ENCODE assay signal across 16 cellular contexts in genomic region chr9:2228641-2229040, GRCh38.
DNase-seq lines count a peak whose midpoint lies in the region; ATAC-seq and TF ChIP-seq lines count a peak whose summit lies in the region.
"Had no signal": no experiment of that assay in that cellular context is flagged by ENCODE, and none has a peak within 500 bp of the region (broad histone marks: within the 10 kb centered on the region; RNA-seq: fewer than 3 reads in every experiment).

No MANE protein-coding gene starts in this region.

- no peak for TF ChIP-seq RAD21 in HCT116 (IDR thresholded peaks at IDR 0.05; ENCODE audit: low read depth)

- H4K5ac ChIP-seq in H9 (ENCODE audit: insufficient read length, low read depth, low read length), result no peak overlapping the region

- H3K9me3 Mint-ChIP-seq in neural progenitor cell, result peaks cover 2% of the 10 kb centered on the region
- H3K9me3 Mint-ChIP-seq in H9, result peaks cover 11 to 13% of the 10 kb centered on the region in 2 experiments

- ATAC-seq in GM18502 (IDR thresholded peaks at IDR 0.05; ENCODE audit: poor library complexity, unreplicated experiment) (peak; percentile 15), HCT116 (no peak), HG03025 (IDR thresholded peaks at IDR 0.05; ENCODE audit: low FRiP score, unreplicated experiment) (no peak)
- ATAC-seq: activated CD8-positive, alpha-beta T cell treated with anti-CD3 and anti-CD28 coated beads for 36 hours had no signal

- H3K4me2 ChIP-seq in HCT116 (ENCODE audit: low read length) (no peak overlapping the region), OCI-LY7 (ENCODE audit: low read length) (peak overlapping the region; percentile 62), neural progenitor cell (no peak overlapping the region), H9 (ENCODE audit: insufficient read depth, insufficient read length, low read length) (no peak overlapping the region)

- intact Hi-C loops in HCT116 (cut with micrococcal nuclease) (no loop called here), OCI-LY7 (cut with micrococcal nuclease; ENCODE audit: unreplicated experiment) (loop anchor here (10.0 kb wide), 1 partner anchor 46 kb away; no protein-coding TSS in a partner anchor), testis (cut with DNase I; ENCODE audit: low total_unique reads) (no loop called here)

- H2AK5ac ChIP-seq in H9 (ENCODE audit: insufficient read length, low read length), result no peak overlapping the region

- H4K20me1 ChIP-seq in HCT116 (ENCODE audit: insufficient read depth) (no peaks in the 10 kb centered on the region), OCI-LY7 (ENCODE audit: insufficient read depth, low read length) (no peaks in the 10 kb centered on the region), neural progenitor cell (ENCODE audit: low read depth) (no peaks in the 10 kb centered on the region), H9 (ENCODE audit: control insufficient read depth, insufficient read depth, insufficient read length) (no peaks in the 10 kb centered on the region)

- H3K9ac ChIP-seq in HCT116 (ENCODE audit: low read length), result no peak overlapping the region
- H3K9ac ChIP-seq in neural progenitor cell, result no peak overlapping the region
- no peak overlapping the region for H3K9ac ChIP-seq in H9 (ENCODE audit: extremely low read depth, insufficient read length, low read length)

- H3T11ph ChIP-seq in H9 (ENCODE audit: low read length), result no peak overlapping the region

- no peak overlapping the region for H4K8ac ChIP-seq in H9 (replicated peaks; ENCODE audit: insufficient read length, low read depth, low read length)

- no TSS peak for BruUV-seq in HCT116 (replicated peaks; lab: Mats Ljungman, UMichigan)
- no TSS peak for BruUV-seq in OCI-LY7 (replicated peaks; lab: Mats Ljungman, UMichigan)

- peaks cover 4% of the 10 kb centered on the region for H3K27me3 Mint-ChIP-seq in neural progenitor cell (ENCODE audit: insufficient read depth, low read depth)
- no peaks in the 10 kb centered on the region; the same call in 1 of the 2 replicates for H3K27me3 Mint-ChIP-seq in H9 (ENCODE audit: low read depth)
- H3K27me3 Mint-ChIP-seq: activated CD8-positive, alpha-beta T cell treated with anti-CD3 and anti-CD28 coated beads for 36 hours had no signal

- no peak overlapping the region for H2BK5ac ChIP-seq in H9 (ENCODE audit: insufficient read length, low read length)

- no peak overlapping the region for H2BK120ac ChIP-seq in H9 (ENCODE audit: low read depth, low read length, poor library complexity, severe bottlenecking)

- H3K4me1 ChIP-seq in HCT116 (ENCODE audit: control insufficient read depth in 1 of 2, insufficient read depth in 2 of 2, low read length in 2 of 2) (no peaks in the 10 kb centered on the region), OCI-LY7 (ENCODE audit: insufficient read depth, low read length, poor library complexity, severe bottlenecking) (peaks cover 24% of the 10 kb centered on the region), neural progenitor cell (no peaks in the 10 kb centered on the region), H9 (ENCODE audit: insufficient read depth, low read length) (no peaks in the 10 kb centered on the region), testis (no peaks in the 10 kb centered on the region)

- H3K23me2 ChIP-seq in H9 (ENCODE audit: insufficient read length, low read depth, low read length, poor library complexity, severe bottlenecking), result no peaks in the 10 kb centered on the region

- peaks cover 9% of the 10 kb centered on the region for H3K4me1 Mint-ChIP-seq in neural progenitor cell
- peaks cover 2 to 26% of the 10 kb centered on the region in 2 experiments for H3K4me1 Mint-ChIP-seq in H9

- CTCF ChIA-PET in HCT116 (lab: Charles Lee), result no interaction called here
- CTCF ChIA-PET in OCI-LY7 (lab: Charles Lee; ENCODE audit: unreplicated experiment), result no interaction called here

- WGBS in H9 (ENCODE audit: extremely low coverage, insufficient read length, low lambda C conversion rate), result no CpG with 5 or more reads among the region's 2 CpGs
- WGBS in testis, 2 donors, result 88 to 90% methylated on average over 2 of the region's 2 CpGs

- TF ChIP-seq POLR2A in HCT116 (IDR thresholded peaks at IDR 0.05; ENCODE audit: borderline replicate concordance, extremely low read depth, insufficient read depth, insufficient read length) (no peak), testis (IDR thresholded peaks at IDR 0.05) (no peak)

- H3K27ac Mint-ChIP-seq in neural progenitor cell (no peak overlapping the region), H9 (no peak overlapping the region)
- H3K27ac Mint-ChIP-seq: activated CD8-positive, alpha-beta T cell treated with anti-CD3 and anti-CD28 coated beads for 36 hours; B cell had no signal

- no peak overlapping the region for H3K18ac ChIP-seq in H9 (ENCODE audit: insufficient read length, low read depth, low read length)

- no peak overlapping the region for H3K56ac ChIP-seq in H9 (ENCODE audit: insufficient read length, low read depth, low read length)

- H3K27ac ChIP-seq in HCT116 (ENCODE audit: low read depth, low read length) (no peak overlapping the region), OCI-LY7 (ENCODE audit: low read depth, low read length, poor library complexity, severe bottlenecking) (peak overlapping the region; percentile 29), neural progenitor cell (no peak overlapping the region), H9 (ENCODE audit: insufficient read length, low read depth, low read length) (no peak overlapping the region), testis (no peak overlapping the region)
- H3K27ac ChIP-seq: coronary artery had no signal

- H3K4ac ChIP-seq in H9 (ENCODE audit: low read depth, low read length), result no peak overlapping the region

- H3K79me1 ChIP-seq in H9 (ENCODE audit: insufficient read depth, low read depth, low read length, poor library complexity, severe bottlenecking), result no peaks in the 10 kb centered on the region

- no peak overlapping the region for H2BK15ac ChIP-seq in H9 (ENCODE audit: low read depth, low read length)

- H2BK12ac ChIP-seq in H9 (ENCODE audit: insufficient read length, low read depth, low read length), result no peak overlapping the region

- no peaks in the 10 kb centered on the region for H3F3A ChIP-seq in neural progenitor cell (ENCODE audit: low read depth)

- H3K4me3 ChIP-seq in HCT116 (replicated peaks in 1 of 2; ENCODE audit: low read depth in 1 of 2, low read length in 2 of 2), result no peak overlapping the region
- H3K4me3 ChIP-seq in OCI-LY7 (ENCODE audit: low read depth, low read length, poor library complexity, severe bottlenecking), result no peak overlapping the region
- no peak overlapping the region for H3K4me3 ChIP-seq in neural progenitor cell
- H3K4me3 ChIP-seq in testis, result no peak overlapping the region
- H3K4me3 ChIP-seq: coronary artery, heart right ventricle, skin epidermis had no signal

- H2BK20ac ChIP-seq in H9 (ENCODE audit: low read depth, low read length, poor library complexity, severe bottlenecking), result no peak overlapping the region

- H3K36me3 ChIP-seq in HCT116 (ENCODE audit: control insufficient read depth in 1 of 2, insufficient read depth in 2 of 2, low read length in 2 of 2) (no peaks in the 10 kb centered on the region), OCI-LY7 (ENCODE audit: insufficient read depth, low read length) (no peaks in the 10 kb centered on the region), neural progenitor cell (no peaks in the 10 kb centered on the region), testis (ENCODE audit: low read depth, missing control alignments) (no peaks in the 10 kb centered on the region)
- H3K36me3 ChIP-seq: heart right ventricle had no signal

- RAD21 ChIA-PET in HCT116 (lab: Charles Lee; ENCODE audit: low non-redundant PET in 1 of 2, low total read pairs in 2 of 2, uncharacterized antibody in 2 of 2, unreplicated experiment in 2 of 2), result no interaction called here

- H3K27me3 ChIP-seq in HCT116 (ENCODE audit: insufficient read depth, low read length), result no peaks in the 10 kb centered on the region
- no peaks in the 10 kb centered on the region for H3K27me3 ChIP-seq in neural progenitor cell
- no peaks in the 10 kb centered on the region for H3K27me3 ChIP-seq in H9 (ENCODE audit: insufficient read depth, low read length)
- no peaks in the 10 kb centered on the region for H3K27me3 ChIP-seq in testis
- H3K27me3 ChIP-seq: heart right ventricle had no signal

- DNase-seq in HCT116 (ENCODE audit: low read depth, low spot score), result no peak
- DNase-seq in OCI-LY7 (ENCODE audit: low spot score), result no peak
- DNase-seq in neural progenitor cell (ENCODE audit: low spot score), result no peak
- DNase-seq in H9, result no peak
- DNase-seq in AG20443 (ENCODE audit: low spot score), result no peak
- no peak for DNase-seq in testis
- DNase-seq: aorta; NCI-H2227 treated with DMSO at 0.1 percent for 48 hours; stimulated activated naive CD4-positive, alpha-beta T cell treated with Interleukin-2 at 50 U/mL for 16 hours had no signal

- H3K36me3 Mint-ChIP-seq in neural progenitor cell (no peaks in the 10 kb centered on the region), H9 (ENCODE audit: insufficient read depth in 1 of 3, low read depth in 3 of 3) (peaks cover 0 to 19% (median 16%) of the 10 kb centered on the region in 3 experiments; a peak in 6 of 7 replicates)

- no peak overlapping the region for H3K14ac ChIP-seq in H9 (ENCODE audit: insufficient read depth, low read length)

- no peaks in the 10 kb centered on the region for H3K9me2 ChIP-seq in HCT116 (ENCODE audit: insufficient read depth)
- H3K9me2 ChIP-seq in OCI-LY7 (ENCODE audit: insufficient read depth, low read length), result no peaks in the 10 kb centered on the region

- POLR2A ChIA-PET in HCT116 (lab: Charles Lee), result no interaction called here
- POLR2A ChIA-PET in OCI-LY7 (lab: Charles Lee), result interaction anchor here (0.8 to 1.0 kb wide), 3 partner anchors 47 to 616 kb away, joined by 3 to 6 read pairs (median 4); partner anchors contain the start of gene PUM3

- no peak overlapping the region for H4K91ac ChIP-seq in H9 (ENCODE audit: insufficient read length, low read depth, low read length)

- H3K23ac ChIP-seq in H9 (ENCODE audit: insufficient read length, low read depth, low read length), result no peak overlapping the region

- H3K4me3 Mint-ChIP-seq in neural progenitor cell, result no peak overlapping the region
- no peak overlapping the region for H3K4me3 Mint-ChIP-seq in H9
- H3K4me3 Mint-ChIP-seq: activated CD8-positive, alpha-beta T cell treated with anti-CD3 and anti-CD28 coated beads for 36 hours had no signal

- no peak for TF ChIP-seq CTCF in HCT116 (IDR thresholded peaks at IDR 0.05 in 2 of 3, conservative IDR thresholded peaks at IDR 0.05 in 1 of 3; ENCODE audit: borderline replicate concordance in 1 of 3, insufficient read depth in 1 of 3, low read depth in 2 of 3, low read length in 2 of 3)
- no peak for TF ChIP-seq CTCF in OCI-LY7 (conservative IDR thresholded peaks at IDR 0.05; ENCODE audit: low read length)
- TF ChIP-seq CTCF in neural progenitor cell (IDR thresholded peaks at IDR 0.05), result no peak
- TF ChIP-seq CTCF in H9 (conservative IDR thresholded peaks at IDR 0.05), result no peak
- no peak for TF ChIP-seq CTCF in testis (IDR thresholded peaks at IDR 0.05)

- H3K9me3 ChIP-seq in HCT116 (ENCODE audit: control insufficient read depth in 1 of 2, insufficient read depth in 1 of 2, low read depth in 1 of 2, low read length in 2 of 2), result no peaks in the 10 kb centered on the region
- peaks cover 11% of the 10 kb centered on the region; the same call in 1 of the 2 replicates for H3K9me3 ChIP-seq in OCI-LY7 (ENCODE audit: low read length)
- H3K9me3 ChIP-seq in neural progenitor cell (ENCODE audit: low read depth), result no peaks in the 10 kb centered on the region
- no peaks in the 10 kb centered on the region for H3K9me3 ChIP-seq in H9 (ENCODE audit: control insufficient read depth, low read depth, low read length)
- H3K9me3 ChIP-seq in testis, result no peaks in the 10 kb centered on the region
- H3K9me3 ChIP-seq: heart right ventricle had no signal

- H3K79me2 ChIP-seq in HCT116 (ENCODE audit: insufficient read depth, low read length), result no peaks in the 10 kb centered on the region
- H3K79me2 ChIP-seq in OCI-LY7 (ENCODE audit: insufficient read depth, low read depth, low read length), result no peaks in the 10 kb centered on the region
- H3K79me2 ChIP-seq in neural progenitor cell (ENCODE audit: low read depth), result no peaks in the 10 kb centered on the region
- H3K79me2 ChIP-seq in H9 (ENCODE audit: insufficient read depth, low read length), result no peaks in the 10 kb centered on the region

- H2AFZ ChIP-seq in HCT116 (ENCODE audit: low read depth, low read length, poor library complexity, severe bottlenecking), result peak overlapping the region; percentile 59
- H2AFZ ChIP-seq in OCI-LY7 (ENCODE audit: low read length), result peak overlapping the region; percentile 74; the same call in 1 of the 2 replicates
- H2AFZ ChIP-seq in neural progenitor cell (replicated peaks), result peak overlapping the region; percentile 29
- H2AFZ ChIP-seq in H9 (ENCODE audit: low read length), result no peak overlapping the region
